ENCODE assay signal across 1 cellular context in genomic region chr19:2783781-2784145, GRCh38.
TF ChIP-seq lines count a peak whose summit lies in the region.

No MANE protein-coding gene starts in this region.

TF ChIP-seq in endothelial cell of umbilical vein, 7 proteins besides CTCF, POLR2A, EP300 and RAD21:
- TF ChIP-seq POLR2AphosphoS5 (IDR thresholded peaks at IDR 0.05; ENCODE audit: insufficient read depth, low read depth, low read length) (no peak), EZH2 (IDR thresholded peaks at IDR 0.05; ENCODE audit: borderline replicate concordance, low read depth, low read length, severe bottlenecking) (no peak), GATA2 (IDR thresholded peaks at IDR 0.05; ENCODE audit: insufficient read depth, insufficient read length, low read depth, low read length) (no peak), FOS (IDR thresholded peaks at IDR 0.05; ENCODE audit: borderline replicate concordance, insufficient read depth, low read length) (no peak), MYC (IDR thresholded peaks at IDR 0.05; ENCODE audit: low read depth, low read length) (no peak), JUN (IDR thresholded peaks at IDR 0.05; ENCODE audit: borderline replicate concordance, insufficient read depth, insufficient read length, low read depth) (no peak), MAX (IDR thresholded peaks at IDR 0.05; ENCODE audit: insufficient read depth, insufficient read length) (no peak)
